24 cellular contexts compared by ENCODE assay signal in the genomic region with DNA sequence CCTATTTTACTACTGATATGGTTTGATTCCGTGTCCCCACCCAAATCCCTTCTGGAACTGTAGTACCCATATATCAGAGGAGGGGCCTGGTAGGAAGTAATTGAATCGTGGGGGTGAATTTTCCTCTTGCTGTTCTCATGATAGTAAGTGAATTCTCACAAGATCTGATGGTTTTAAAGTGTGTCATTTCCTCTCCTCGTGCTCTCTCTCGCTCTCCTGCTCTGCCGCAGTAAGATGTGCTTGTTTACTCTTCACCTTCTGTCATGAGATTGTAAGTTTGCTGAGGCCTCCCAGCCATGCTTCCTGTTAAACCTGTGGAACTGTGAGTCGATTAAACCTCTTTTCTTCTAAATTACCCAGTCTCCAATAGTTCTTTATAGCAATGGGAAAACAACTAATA.
"Had no signal": no experiment of that assay in that cellular context is flagged by ENCODE, and none has a peak within 500 bp of the region (broad histone marks: within the 10 kb centered on the region; RNA-seq: fewer than 3 reads in every experiment).

No MANE protein-coding gene starts in this region.

- H3K27ac ChIP-seq: breast epithelium, esophagus muscularis mucosa, left lung, parathyroid adenoma, psoas muscle, suprapubic skin, tibial artery, upper lobe of right lung, VCaP had no signal

- H3K9me3 ChIP-seq: breast epithelium, esophagus muscularis mucosa, left lung, psoas muscle, suprapubic skin, tibial artery, upper lobe of right lung had no signal

- H3K4me1 Mint-ChIP-seq: naive thymus-derived CD4-positive, alpha-beta T cell had no signal

- H3K36me3 Mint-ChIP-seq: naive thymus-derived CD4-positive, alpha-beta T cell had no signal

- H2AFZ ChIP-seq: parathyroid adenoma had no signal

- H3K4me1 ChIP-seq: breast epithelium, esophagus muscularis mucosa, left lung, parathyroid adenoma, psoas muscle, suprapubic skin, tibial artery, upper lobe of right lung had no signal

- H3K4me3 Mint-ChIP-seq: activated naive CD4-positive, alpha-beta T cell treated with anti-CD3 and anti-CD28 coated beads for 36 hours; dendritic cell treated with granulocyte-macrophage colony-stimulating factor and Interleukin-4, amounts not matched to agents 40 ng/mL and 50 ng/mL, for 4 days; naive thymus-derived CD4-positive, alpha-beta T cell had no signal

- H3K4me3 ChIP-seq: breast epithelium, esophagus muscularis mucosa, left lung, psoas muscle, suprapubic skin, tibial artery, upper lobe of right lung had no signal

- DNase-seq: activated CD4-positive, alpha-beta T cell treated with anti-CD3 and anti-CD28 coated beads for 48 hours; activated CD4-positive, alpha-beta T cell treated with anti-CD3 and anti-CD28 coated beads, Interleukin-2, amount 50 U/mL, for 48 hours; activated CD8-positive, alpha-beta memory T cell treated with anti-CD3 and anti-CD28 coated beads for 24 hours; activated effector memory CD4-positive, alpha-beta T cell treated with anti-CD3 and anti-CD28 coated beads, Interleukin-2, amount 50 U/mL, for 16 hours; activated naive CD4-positive, alpha-beta T cell treated with anti-CD3 and anti-CD28 coated beads for 36 hours; amniotic stem cell; central memory CD4-positive, alpha-beta T cell; foreskin melanocyte; left lung; naive thymus-derived CD4-positive, alpha-beta T cell; nucleus accumbens; psoas muscle; stimulated activated CD4-positive, alpha-beta T cell treated with anti-CD3 and anti-CD28 coated beads, Interleukin-15, amount 100 ng/mL, for 24 hours; stimulated activated CD4-positive, alpha-beta T cell treated with anti-CD3 and anti-CD28 coated beads, Interleukin-2, amount 100 ng/mL, for 24 hours; stimulated activated naive CD4-positive, alpha-beta T cell; T-helper 1 cell; tibial artery; upper lobe of right lung had no signal

- ATAC-seq: left lung; naive thymus-derived CD4-positive, alpha-beta T cell; psoas muscle; upper lobe of right lung had no signal

- H3K9me3 Mint-ChIP-seq: activated naive CD4-positive, alpha-beta T cell treated with anti-CD3 and anti-CD28 coated beads for 36 hours; dendritic cell treated with granulocyte-macrophage colony-stimulating factor and Interleukin-4, amounts not matched to agents 40 ng/mL and 50 ng/mL, for 4 days had no signal

- H3K36me3 ChIP-seq: breast epithelium, esophagus muscularis mucosa, left lung, suprapubic skin, tibial artery, upper lobe of right lung had no signal

- H3K9ac ChIP-seq: parathyroid adenoma had no signal

- H3K27me3 ChIP-seq: breast epithelium, esophagus muscularis mucosa, left lung, suprapubic skin, tibial artery, upper lobe of right lung had no signal

- H3K27ac Mint-ChIP-seq: activated naive CD4-positive, alpha-beta T cell treated with anti-CD3 and anti-CD28 coated beads for 36 hours; dendritic cell treated with granulocyte-macrophage colony-stimulating factor and Interleukin-4, amounts not matched to agents 40 ng/mL and 50 ng/mL, for 4 days; naive thymus-derived CD4-positive, alpha-beta T cell had no signal
